In the genomic region with DNA sequence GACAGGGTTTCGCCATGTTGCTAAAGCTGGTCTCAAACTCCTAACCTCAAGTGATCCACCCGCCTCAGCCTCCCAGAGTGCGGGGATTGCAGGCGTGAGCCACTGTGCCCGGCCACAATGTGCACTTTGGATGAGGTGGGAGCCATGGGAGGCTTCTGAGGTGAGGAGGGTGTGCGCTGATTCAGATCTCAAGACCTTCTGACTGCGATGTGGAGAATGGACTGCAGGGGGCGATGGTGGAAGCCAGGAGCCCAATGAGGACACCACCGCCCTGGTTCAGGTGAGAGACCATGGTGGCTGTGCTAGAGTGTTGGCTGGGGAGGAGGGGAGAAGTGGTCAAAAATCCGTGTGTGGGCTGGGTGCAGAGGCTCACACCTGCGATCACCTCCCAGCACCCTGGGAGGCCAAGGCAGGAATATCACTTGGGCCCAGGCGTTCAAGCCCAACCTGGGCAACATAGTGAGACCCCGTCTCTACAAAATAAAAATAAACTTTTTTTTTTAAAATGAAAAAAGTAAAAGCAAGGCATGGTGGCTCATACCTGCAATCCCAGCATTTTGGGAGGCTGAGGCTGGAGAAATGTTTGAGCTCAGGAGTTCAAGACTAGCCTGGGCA, we compare ENCODE assay signal across 9 cellular contexts. TPM values are rescaled to one million over a fixed set of nuclear protein-coding genes. Genes with fewer than 3 reads are reported as not detected.
A peak's percentile ranks its signal among the peaks of the same experiment; 100 is the strongest.
DNase-seq lines count a peak whose midpoint lies in the region; ATAC-seq, FAIRE-seq and TF ChIP-seq lines count a peak whose summit lies in the region.
"Had no signal": no experiment of that assay in that cellular context is flagged by ENCODE, and none has a peak within 500 bp of the region (broad histone marks: within the 10 kb centered on the region; RNA-seq: fewer than 3 reads in every experiment).

No MANE protein-coding gene starts in this region.

- no peak for TF ChIP-seq EP300 in transverse colon (IDR thresholded peaks at IDR 0.05; ENCODE audit: low read depth)

- TF ChIP-seq POLR2A in NB4 (IDR thresholded peaks at IDR 0.05; ENCODE audit: extremely low read depth, insufficient read length) (no peak), transverse colon (IDR thresholded peaks at IDR 0.05) (no peak)

- peaks cover 17% of the 10 kb centered on the region for H3K4me1 Mint-ChIP-seq in activated T-helper 1 cell treated with anti-CD3 and anti-CD28 coated beads, Interleukin-12 subunit alpha, Interleukin-12 subunit beta, Interleukin-2, Interleukin-4 antibody, amounts not matched to agents 30 ng/mL and 10 ng/mL and 1 ng/mL, durations not matched to agents 14 hours and 24 hours and 36 hours (ENCODE audit: low read depth)

- peaks cover 0 to 16% (median 14%) of the 10 kb centered on the region in 4 donors for H3K4me1 ChIP-seq in transverse colon

- H3K9me3 Mint-ChIP-seq in activated T-helper 1 cell treated with anti-CD3 and anti-CD28 coated beads, Interleukin-12 subunit alpha, Interleukin-12 subunit beta, Interleukin-2, Interleukin-4 antibody, amounts not matched to agents 30 ng/mL and 10 ng/mL and 1 ng/mL, durations not matched to agents 14 hours and 24 hours and 36 hours, result no peaks in the 10 kb centered on the region
- H3K9me3 Mint-ChIP-seq: immature natural killer cell had no signal

- H3K27ac Mint-ChIP-seq in activated T-helper 1 cell treated with anti-CD3 and anti-CD28 coated beads, Interleukin-12 subunit alpha, Interleukin-12 subunit beta, Interleukin-2, Interleukin-4 antibody, amounts not matched to agents 30 ng/mL and 10 ng/mL and 1 ng/mL, durations not matched to agents 14 hours and 24 hours and 36 hours, result no peak overlapping the region

- no peaks in the 10 kb centered on the region for H3K27me3 ChIP-seq in transverse colon

- no peak overlapping the region for H3K4me3 ChIP-seq in NB4 (ENCODE audit: low read depth, low read length)
- H3K4me3 ChIP-seq in transverse colon, result no peak overlapping the region

- peak overlapping the region in 3 of 4 donors; percentile 56 to 81 (median 57) for H3K27ac ChIP-seq in transverse colon

- intact Hi-C loops in activated T-helper 1 cell treated with anti-CD3 and anti-CD28 coated beads, Interleukin-12 subunit alpha, Interleukin-12 subunit beta, Interleukin-2, Interleukin-4 antibody, amounts not matched to agents 30 ng/mL and 10 ng/mL and 1 ng/mL, durations not matched to agents 14 hours and 24 hours and 36 hours (cut with micrococcal nuclease), result no loop called here
- intact Hi-C loops in transverse colon (cut with DNase I; ENCODE audit: low total_unique reads), result no loop called here

- no peak for ATAC-seq in GM21576 (IDR thresholded peaks at IDR 0.05; ENCODE audit: unreplicated experiment)

- H3K36me3 ChIP-seq in transverse colon, result no peaks in the 10 kb centered on the region

- TF ChIP-seq CTCF in D721Med (IDR thresholded peaks at IDR 0.05; ENCODE audit: insufficient read depth, missing control alignments), result peak; percentile 40
- TF ChIP-seq CTCF in NB4 (IDR thresholded peaks at IDR 0.05; ENCODE audit: low read depth, low read length), result peak; percentile 96
- peak; percentile 30 to 50 (median 37) for TF ChIP-seq CTCF in transverse colon (IDR thresholded peaks at IDR 0.05)

- no peaks in the 10 kb centered on the region for H3K27me3 Mint-ChIP-seq in activated T-helper 1 cell treated with anti-CD3 and anti-CD28 coated beads, Interleukin-12 subunit alpha, Interleukin-12 subunit beta, Interleukin-2, Interleukin-4 antibody, amounts not matched to agents 30 ng/mL and 10 ng/mL and 1 ng/mL, durations not matched to agents 14 hours and 24 hours and 36 hours (ENCODE audit: insufficient read depth)

- H3K9me3 ChIP-seq in transverse colon, result no peaks in the 10 kb centered on the region

- H3K4me3 Mint-ChIP-seq in activated T-helper 1 cell treated with anti-CD3 and anti-CD28 coated beads, Interleukin-12 subunit alpha, Interleukin-12 subunit beta, Interleukin-2, Interleukin-4 antibody, amounts not matched to agents 30 ng/mL and 10 ng/mL and 1 ng/mL, durations not matched to agents 14 hours and 24 hours and 36 hours, result no peak overlapping the region
- H3K4me3 Mint-ChIP-seq: immature natural killer cell had no signal

- H3K36me3 Mint-ChIP-seq in activated T-helper 1 cell treated with anti-CD3 and anti-CD28 coated beads, Interleukin-12 subunit alpha, Interleukin-12 subunit beta, Interleukin-2, Interleukin-4 antibody, amounts not matched to agents 30 ng/mL and 10 ng/mL and 1 ng/mL, durations not matched to agents 14 hours and 24 hours and 36 hours (ENCODE audit: low read depth), result peaks cover 3% of the 10 kb centered on the region
- H3K36me3 Mint-ChIP-seq: immature natural killer cell had no signal

- in situ Hi-C loops in transverse colon (cut with MboI; ENCODE audit: low pct_ligation_motif_present in 1 of 4, low pct_unique_long_range_greater_than_20kb in 1 of 4, low sequenced_read_pairs in 3 of 4), result loop anchor here in 3 of 4 donors (25.0 kb wide), 3 partner anchors 107 to 432 kb away; a partner anchor contains a TSS

- no peak for FAIRE-seq in D721Med (lab: Jason Lieb, UNC)

- DNase-seq in D721Med (ENCODE audit: insufficient read length, low spot score) (no peak), NB4 (ENCODE audit: low read depth) (peak; percentile 82), left kidney (ENCODE audit: low read depth, low spot score) (peak; percentile 63), transverse colon (peak; percentile 55), MV-4-11 (lab: John Stamatoyannopoulos, UW) (no peak), A172 (ENCODE audit: low spot score) (no peak)
- peak; percentile 47 for DNase-seq in activated T-helper 1 cell treated with anti-CD3 and anti-CD28 coated beads, Interleukin-12 subunit alpha, Interleukin-12 subunit beta, Interleukin-2, Interleukin-4 antibody, amounts not matched to agents 30 ng/mL and 10 ng/mL and 1 ng/mL, durations not matched to agents 14 hours and 24 hours and 36 hours (ENCODE audit: low spot score)

- WGBS in transverse colon (ENCODE audit: low coverage in 1 of 2), 2 donors, result 84 to 89% methylated on average over 3 to 13 of the region's 13 CpGs

RNA-seq across cellular contexts. Expression of a gene that starts 5.6 kb away (rescaled TPM):
- total RNA-seq in activated T-helper 1 cell treated with anti-CD3 and anti-CD28 coated beads, Interleukin-12 subunit alpha, Interleukin-12 subunit beta, Interleukin-2, Interleukin-4 antibody, amounts not matched to agents 30 ng/mL and 10 ng/mL and 1 ng/mL, durations not matched to agents 14 hours and 24 hours and 36 hours, result 9.3 and 10.2 TPM in 2 replicates
- total RNA-seq in transverse colon, result 10 to 100 TPM in 2 of 4 donors, 1 to 10 TPM in 2; 7.2 to 17.2 (median 9.6) TPM
- 0.19 and 0.41 TPM in 2 replicates for total RNA-seq in A172 (2014; rRNA removed; shearing (Covaris generic))

RNA-seq across cellular contexts. Expression of a gene that starts 24.0 kb away (rescaled TPM):
- 36.6 and 39.2 TPM in 2 replicates for total RNA-seq in activated T-helper 1 cell treated with anti-CD3 and anti-CD28 coated beads, Interleukin-12 subunit alpha, Interleukin-12 subunit beta, Interleukin-2, Interleukin-4 antibody, amounts not matched to agents 30 ng/mL and 10 ng/mL and 1 ng/mL, durations not matched to agents 14 hours and 24 hours and 36 hours
- total RNA-seq in transverse colon, result 10 to 100 TPM; 20.9 to 27.5 (median 22.4) TPM
- total RNA-seq in A172 (2014; rRNA removed; shearing (Covaris generic)), result 2.6 and 3.7 TPM in 2 replicates

RNA-seq across cellular contexts. Expression of a gene that starts 29.4 kb away (rescaled TPM):
- 1.4 and 1.5 TPM in 2 replicates for total RNA-seq in activated T-helper 1 cell treated with anti-CD3 and anti-CD28 coated beads, Interleukin-12 subunit alpha, Interleukin-12 subunit beta, Interleukin-2, Interleukin-4 antibody, amounts not matched to agents 30 ng/mL and 10 ng/mL and 1 ng/mL, durations not matched to agents 14 hours and 24 hours and 36 hours
- total RNA-seq in transverse colon, result 1 to 10 TPM in 3 of 4 donors, under 1 TPM in 1; 0.60 to 9.0 (median 5.3) TPM
- total RNA-seq in A172 (2014; rRNA removed; shearing (Covaris generic)), result not detected in 2 replicates

RNA-seq across cellular contexts. Expression of a gene that starts 49.3 kb away (rescaled TPM):
- total RNA-seq in activated T-helper 1 cell treated with anti-CD3 and anti-CD28 coated beads, Interleukin-12 subunit alpha, Interleukin-12 subunit beta, Interleukin-2, Interleukin-4 antibody, amounts not matched to agents 30 ng/mL and 10 ng/mL and 1 ng/mL, durations not matched to agents 14 hours and 24 hours and 36 hours, result 13.8 and 15.4 TPM in 2 replicates
- 10 to 100 TPM; 10.9 to 31.0 (median 14.4) TPM for total RNA-seq in transverse colon
- 5.7 and 7.6 TPM in 2 replicates for total RNA-seq in A172 (2014; rRNA removed; shearing (Covaris generic))

RNA-seq across cellular contexts. Expression of a gene that starts 51.7 kb away (rescaled TPM):
- total RNA-seq in activated T-helper 1 cell treated with anti-CD3 and anti-CD28 coated beads, Interleukin-12 subunit alpha, Interleukin-12 subunit beta, Interleukin-2, Interleukin-4 antibody, amounts not matched to agents 30 ng/mL and 10 ng/mL and 1 ng/mL, durations not matched to agents 14 hours and 24 hours and 36 hours, result not detected in 2 replicates
- total RNA-seq in transverse colon, result 1 to 10 TPM in 2 of 4 donors, under 1 TPM in 1, not detected in 1; 0.64 to 4.9 (median 2.0) TPM
- total RNA-seq in A172 (2014; rRNA removed; shearing (Covaris generic)), result 0.55 TPM in 1 of 2 replicates, not detected in the other

Comparison
In these comparisons a context has a peak if more than half of its experiments do, and no peak if none do; other contexts are left out.
1. DNase-seq: peak in NB4 (single experiment), activated T-helper 1 cell treated with anti-CD3 and anti-CD28 coated beads, Interleukin-12 subunit alpha, Interleukin-12 subunit beta, Interleukin-2, Interleukin-4 antibody, amounts not matched to agents 30 ng/mL and 10 ng/mL and 1 ng/mL, durations not matched to agents 14 hours and 24 hours and 36 hours (single experiment), left kidney (single experiment) and transverse colon (single experiment); none in D721Med (single experiment), MV-4-11 (single experiment) and A172 (single experiment).
2. CTCF ChIP-seq: peak in every context shown above with its lines; median percentile 96 in NB4; 40 in D721Med; 37 in transverse colon.